In the genomic region with DNA sequence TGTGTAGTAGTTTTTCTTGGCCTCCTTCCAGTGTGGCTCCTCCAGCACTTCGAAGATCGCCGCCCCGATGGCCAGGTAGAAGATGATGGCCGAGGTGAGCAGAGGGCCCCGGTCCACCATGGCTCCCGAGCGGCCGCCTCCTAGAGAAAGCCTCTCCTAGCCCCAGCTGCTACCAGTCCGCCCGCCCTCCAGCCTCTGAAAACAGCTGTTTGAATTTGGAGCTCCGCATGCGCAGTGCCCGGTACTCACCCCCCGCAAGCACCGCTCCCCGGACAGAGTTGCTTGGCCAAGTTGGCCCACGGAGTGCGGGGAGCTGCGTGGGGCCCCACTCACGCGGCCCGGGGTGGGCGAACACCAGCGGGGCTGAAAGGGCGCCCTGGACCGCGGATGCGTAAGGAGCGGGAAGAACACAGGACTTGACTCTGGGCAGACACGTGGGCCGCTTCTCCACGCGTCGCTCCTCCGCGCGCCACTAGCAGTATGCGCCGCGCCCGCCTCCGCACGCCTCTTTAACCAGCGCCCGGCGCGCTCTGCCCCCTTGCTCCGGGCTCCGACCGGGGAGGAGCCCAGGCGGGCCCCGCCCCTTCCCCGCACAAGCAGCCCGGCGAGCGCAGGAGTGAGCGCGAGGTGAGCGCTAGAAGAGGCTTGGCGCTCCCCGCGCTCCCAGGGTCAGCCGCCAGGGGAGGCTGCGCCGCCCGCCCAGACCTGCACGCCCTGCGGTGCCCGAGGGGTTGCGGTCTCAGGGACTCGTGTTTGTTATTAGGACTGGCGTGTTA, we compare ENCODE assay signal across 1 cellular context.
TF ChIP-seq lines count a peak whose summit lies in the region.

KCNK5 (minus strand) TSS at position 484 of the 776 bp plus-strand sequence; CDS start at position 120, 364 bp downstream.

TF ChIP-seq in K562, 482 proteins besides CTCF, POLR2A, EP300 and RAD21 (continued from another document and continues in another):
- TF ChIP-seq MLX (CRISPR knock-in tag; conservative IDR thresholded peaks at IDR 0.05) (no peak), ZC3H8 (IDR thresholded peaks at IDR 0.05) (no peak), SAP30 (IDR thresholded peaks at IDR 0.05; ENCODE audit: borderline replicate concordance, insufficient read depth, low read depth, low read length, poor library complexity, severe bottlenecking) (peak; percentile 96), ZNF3 (CRISPR knock-in tag; IDR thresholded peaks at IDR 0.05) (no peak), CCNT2 (IDR thresholded peaks at IDR 0.05; ENCODE audit: borderline replicate concordance, extremely low read depth, insufficient read length, low read depth, low read length) (peak; percentile 94), U2AF2 (optimal IDR thresholded peaks at IDR 0.05; ENCODE audit: low read depth, low read length) (no peak), KAT8 (IDR thresholded peaks at IDR 0.05; ENCODE audit: low read depth) (no peak), KHSRP (IDR thresholded peaks at IDR 0.05) (no peak), ZNF518B (CRISPR knock-in tag; IDR thresholded peaks at IDR 0.05) (no peak), ZNF277 (CRISPR knock-in tag; IDR thresholded peaks at IDR 0.05; ENCODE audit: borderline replicate concordance) (no peak), HDGF (IDR thresholded peaks at IDR 0.05) (no peak), CAMTA2 (CRISPR knock-in tag; conservative IDR thresholded peaks at IDR 0.05) (no peak), KAT7 (CRISPR knock-in tag; IDR thresholded peaks at IDR 0.05; ENCODE audit: borderline replicate concordance) (peak; percentile 72; the same call in 1 of the 2 replicates), KLF6 (CRISPR knock-in tag; IDR thresholded peaks at IDR 0.05; ENCODE audit: borderline replicate concordance) (no peak), RFX5 (IDR thresholded peaks at IDR 0.05; ENCODE audit: low read depth, low read length) (no peak), RBM14 (IDR thresholded peaks at IDR 0.05; ENCODE audit: borderline replicate concordance, insufficient read depth, low read depth, low read length) (no peak), HES1 (IDR thresholded peaks at IDR 0.05; ENCODE audit: low read depth) (0 out of 2 replicates have a peak, but pooled peaks have one; percentile 36), RBM22 (IDR thresholded peaks at IDR 0.05; ENCODE audit: low read depth, low read length, poor library complexity, severe bottlenecking) (peak; percentile 91), ZBTB1 (CRISPR knock-in tag; IDR thresholded peaks at IDR 0.05; ENCODE audit: borderline replicate concordance, low read depth) (peak; percentile 65; the same call in 1 of the 2 replicates), CREB3 (tag; conservative IDR thresholded peaks at IDR 0.05; ENCODE audit: low read depth) (no peak), MLLT1 (IDR thresholded peaks at IDR 0.05) (no peak), ZNF23 (CRISPR knock-in tag; IDR thresholded peaks at IDR 0.05) (no peak), KDM2B (CRISPR knock-in tag; IDR thresholded peaks at IDR 0.05) (no peak), IFI16 (CRISPR knock-in tag; IDR thresholded peaks at IDR 0.05) (no peak), ZNF511 (CRISPR knock-in tag; IDR thresholded peaks at IDR 0.05) (peak; percentile 74; the same call in 1 of the 2 replicates), DACH1 (IDR thresholded peaks at IDR 0.05; ENCODE audit: partially characterized antibody) (peak; percentile 99), SFPQ (IDR thresholded peaks at IDR 0.05; ENCODE audit: low read depth, low read length) (no peak), MAFF (IDR thresholded peaks at IDR 0.05; ENCODE audit: low read length) (no peak), MIER1 (IDR thresholded peaks at IDR 0.05; ENCODE audit: low read depth) (no peak), E2F1 (CRISPR knock-in tag; IDR thresholded peaks at IDR 0.05) (peak; percentile 80)
- TF ChIP-seq, protein P1, sequence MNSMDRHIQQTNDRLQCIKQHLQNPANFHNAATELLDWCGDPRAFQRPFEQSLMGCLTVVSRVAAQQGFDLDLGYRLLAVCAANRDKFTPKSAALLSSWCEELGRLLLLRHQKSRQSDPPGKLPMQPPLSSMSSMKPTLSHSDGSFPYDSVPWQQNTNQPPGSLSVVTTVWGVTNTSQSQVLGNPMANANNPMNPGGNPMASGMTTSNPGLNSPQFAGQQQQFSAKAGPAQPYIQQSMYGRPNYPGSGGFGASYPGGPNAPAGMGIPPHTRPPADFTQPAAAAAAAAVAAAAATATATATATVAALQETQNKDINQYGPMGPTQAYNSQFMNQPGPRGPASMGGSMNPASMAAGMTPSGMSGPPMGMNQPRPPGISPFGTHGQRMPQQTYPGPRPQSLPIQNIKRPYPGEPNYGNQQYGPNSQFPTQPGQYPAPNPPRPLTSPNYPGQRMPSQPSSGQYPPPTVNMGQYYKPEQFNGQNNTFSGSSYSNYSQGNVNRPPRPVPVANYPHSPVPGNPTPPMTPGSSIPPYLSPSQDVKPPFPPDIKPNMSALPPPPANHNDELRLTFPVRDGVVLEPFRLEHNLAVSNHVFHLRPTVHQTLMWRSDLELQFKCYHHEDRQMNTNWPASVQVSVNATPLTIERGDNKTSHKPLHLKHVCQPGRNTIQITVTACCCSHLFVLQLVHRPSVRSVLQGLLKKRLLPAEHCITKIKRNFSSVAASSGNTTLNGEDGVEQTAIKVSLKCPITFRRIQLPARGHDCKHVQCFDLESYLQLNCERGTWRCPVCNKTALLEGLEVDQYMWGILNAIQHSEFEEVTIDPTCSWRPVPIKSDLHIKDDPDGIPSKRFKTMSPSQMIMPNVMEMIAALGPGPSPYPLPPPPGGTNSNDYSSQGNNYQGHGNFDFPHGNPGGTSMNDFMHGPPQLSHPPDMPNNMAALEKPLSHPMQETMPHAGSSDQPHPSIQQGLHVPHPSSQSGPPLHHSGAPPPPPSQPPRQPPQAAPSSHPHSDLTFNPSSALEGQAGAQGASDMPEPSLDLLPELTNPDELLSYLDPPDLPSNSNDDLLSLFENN (IDR thresholded peaks at IDR 0.05; ENCODE audit: low read depth in 2 of 2, low read length in 2 of 2), result no peak; a peak in 1 of 4 replicates
- TF ChIP-seq, protein P2, sequence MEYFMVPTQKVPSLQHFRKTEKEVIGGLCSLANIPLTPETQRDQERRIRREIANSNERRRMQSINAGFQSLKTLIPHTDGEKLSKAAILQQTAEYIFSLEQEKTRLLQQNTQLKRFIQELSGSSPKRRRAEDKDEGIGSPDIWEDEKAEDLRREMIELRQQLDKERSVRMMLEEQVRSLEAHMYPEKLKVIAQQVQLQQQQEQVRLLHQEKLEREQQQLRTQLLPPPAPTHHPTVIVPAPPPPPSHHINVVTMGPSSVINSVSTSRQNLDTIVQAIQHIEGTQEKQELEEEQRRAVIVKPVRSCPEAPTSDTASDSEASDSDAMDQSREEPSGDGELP (CRISPR knock-in tag; IDR thresholded peaks at IDR 0.05; ENCODE audit: borderline replicate concordance), result peak; percentile 100
- TF ChIP-seq, protein P3, sequence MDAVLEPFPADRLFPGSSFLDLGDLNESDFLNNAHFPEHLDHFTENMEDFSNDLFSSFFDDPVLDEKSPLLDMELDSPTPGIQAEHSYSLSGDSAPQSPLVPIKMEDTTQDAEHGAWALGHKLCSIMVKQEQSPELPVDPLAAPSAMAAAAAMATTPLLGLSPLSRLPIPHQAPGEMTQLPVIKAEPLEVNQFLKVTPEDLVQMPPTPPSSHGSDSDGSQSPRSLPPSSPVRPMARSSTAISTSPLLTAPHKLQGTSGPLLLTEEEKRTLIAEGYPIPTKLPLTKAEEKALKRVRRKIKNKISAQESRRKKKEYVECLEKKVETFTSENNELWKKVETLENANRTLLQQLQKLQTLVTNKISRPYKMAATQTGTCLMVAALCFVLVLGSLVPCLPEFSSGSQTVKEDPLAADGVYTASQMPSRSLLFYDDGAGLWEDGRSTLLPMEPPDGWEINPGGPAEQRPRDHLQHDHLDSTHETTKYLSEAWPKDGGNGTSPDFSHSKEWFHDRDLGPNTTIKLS (IDR thresholded peaks at IDR 0.05; ENCODE audit: borderline replicate concordance, low read depth), result peak; percentile 81
